In the genomic region with DNA sequence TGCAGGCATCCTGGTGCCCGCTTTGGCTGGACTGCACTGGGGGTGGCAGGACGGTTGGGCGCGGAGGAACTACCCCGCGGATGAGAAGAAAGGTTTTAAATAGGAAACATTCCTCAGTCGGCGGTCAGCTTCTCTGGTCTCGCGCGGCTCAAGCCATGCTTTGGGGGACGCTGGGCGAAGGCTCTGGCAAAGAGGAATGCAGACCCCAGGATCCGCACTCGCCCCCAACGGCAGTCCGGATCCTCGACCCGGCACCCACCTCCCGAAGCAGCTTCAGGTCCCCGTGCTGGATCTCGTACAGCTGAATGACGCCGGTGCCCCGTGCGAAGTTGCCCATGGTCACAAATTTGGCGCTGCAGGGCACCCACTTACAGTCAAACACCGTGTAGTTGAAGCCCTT, we compare ENCODE assay signal across 8 cellular contexts. TPM values are rescaled to one million over a fixed set of nuclear protein-coding genes. Genes with fewer than 3 reads are reported as not detected.
A peak's percentile ranks its signal among the peaks of the same experiment; 100 is the strongest.
DNase-seq lines count a peak whose midpoint lies in the region; ATAC-seq and TF ChIP-seq lines count a peak whose summit lies in the region.

No MANE protein-coding gene starts in this region.

- H3K27me3 ChIP-seq in AG04450 (ENCODE audit: control insufficient read depth, insufficient read depth, low read length): no peaks in the 10 kb centered on the region

- peaks cover 8% of the 10 kb centered on the region for H3K4me1 Mint-ChIP-seq in glutamatergic neuron (ENCODE audit: low read depth, unreplicated experiment)
- H3K4me1 Mint-ChIP-seq in progenitor cell of endocrine pancreas (ENCODE audit: low read depth): peaks cover 14% of the 10 kb centered on the region

- H3K9me3 Mint-ChIP-seq in glutamatergic neuron (ENCODE audit: unreplicated experiment) (peaks cover 9% of the 10 kb centered on the region), progenitor cell of endocrine pancreas (ENCODE audit: low read depth) (no peaks in the 10 kb centered on the region)

- H3K4me3 ChIP-seq in AG04450 (ENCODE audit: low read depth, low read length): peak overlapping the region; percentile 92

- H3K27me3 Mint-ChIP-seq in glutamatergic neuron (ENCODE audit: unreplicated experiment) (peaks cover 4% of the 10 kb centered on the region), progenitor cell of endocrine pancreas (no peaks in the 10 kb centered on the region)

- POLR2A ChIA-PET in AG04450 (lab: Yijun Ruan, JAX): interaction anchor here (0.6 to 1.9 kb wide), 5 partner anchors 11 to 163 kb away, joined by 3 to 11 read pairs (median 6); a partner anchor contains a TSS

- H3K27ac Mint-ChIP-seq in glutamatergic neuron (ENCODE audit: unreplicated experiment): peak overlapping the region; percentile 99
- H3K27ac Mint-ChIP-seq in progenitor cell of endocrine pancreas: peak overlapping the region; percentile 100

- TF ChIP-seq CTCF in AG04450 (IDR thresholded peaks at IDR 0.05; ENCODE audit: low read depth, low read length): no peak
- TF ChIP-seq CTCF in VCaP (conservative IDR thresholded peaks at IDR 0.05): no peak
- TF ChIP-seq CTCF in glutamatergic neuron (IDR thresholded peaks at IDR 0.05; ENCODE audit: partially characterized antibody, unreplicated experiment): no peak
- TF ChIP-seq CTCF in progenitor cell of endocrine pancreas (IDR thresholded peaks at IDR 0.05; ENCODE audit: unreplicated experiment): no peak

- ATAC-seq in GM18520 (IDR thresholded peaks at IDR 0.05; ENCODE audit: unreplicated experiment) (peak; percentile 14), HG03039 (IDR thresholded peaks at IDR 0.05; ENCODE audit: unreplicated experiment) (peak; percentile 29)

- DNase-seq in AG04450 (ENCODE audit: low read depth, low spot score) (no peak), glutamatergic neuron (peak; percentile 45), progenitor cell of endocrine pancreas (ENCODE audit: low spot score, unreplicated experiment) (peak; percentile 26), HK-2 (ENCODE audit: unreplicated experiment) (no peak)
- DNase-seq in activated CD4-positive, alpha-beta T cell treated with anti-CD3 and anti-CD28 coated beads for 48 hours: no peak

- H3K4me3 Mint-ChIP-seq in glutamatergic neuron (ENCODE audit: unreplicated experiment) (peak overlapping the region; percentile 95), progenitor cell of endocrine pancreas (ENCODE audit: low read depth) (peak overlapping the region; percentile 93)

- CTCF ChIA-PET in AG04450 (lab: Charles Lee): interaction anchor here (0.6 to 2.3 kb wide), 5 partner anchors 35 to 135 kb away, joined by 3 to 7 read pairs (median 5); no protein-coding TSS in a partner anchor

- H3K36me3 Mint-ChIP-seq in glutamatergic neuron (ENCODE audit: unreplicated experiment) (no peaks in the 10 kb centered on the region), progenitor cell of endocrine pancreas (ENCODE audit: insufficient read depth) (peaks cover 5% of the 10 kb centered on the region)

- no peaks in the 10 kb centered on the region for H3K9me3 ChIP-seq in AG04450 (ENCODE audit: control insufficient read depth, insufficient read depth, low read length)

- H3K27ac ChIP-seq in AG04450 (ENCODE audit: low read depth, low read length) (peak overlapping the region; percentile 96), VCaP (peak overlapping the region; percentile 97)

RNA-seq across cellular contexts. Expression of a gene that starts 0.7 kb away (rescaled TPM):
- 11.9 and 14.2 TPM in 2 replicates for polyA plus RNA-seq in AG04450 (2011; rRNA removed)
- polyA minus RNA-seq in AG04450 (2011; rRNA and poly(A)+ RNA removed): 2.4 and 3.5 TPM in 2 replicates
- 11.0 TPM for total RNA-seq in glutamatergic neuron (ENCODE audit: unreplicated experiment)
- total RNA-seq in progenitor cell of endocrine pancreas: 12.8 and 16.2 TPM in 2 replicates

Comparison
In these comparisons a context has a peak if more than half of its experiments do, and no peak if none do; other contexts are left out.
1. DNase-seq: peak in glutamatergic neuron (single experiment) and progenitor cell of endocrine pancreas (single experiment); none in AG04450 (single experiment), HK-2 (single experiment) and activated CD4-positive, alpha-beta T cell treated with anti-CD3 and anti-CD28 coated beads for 48 hours (single experiment).